In the genomic region with DNA sequence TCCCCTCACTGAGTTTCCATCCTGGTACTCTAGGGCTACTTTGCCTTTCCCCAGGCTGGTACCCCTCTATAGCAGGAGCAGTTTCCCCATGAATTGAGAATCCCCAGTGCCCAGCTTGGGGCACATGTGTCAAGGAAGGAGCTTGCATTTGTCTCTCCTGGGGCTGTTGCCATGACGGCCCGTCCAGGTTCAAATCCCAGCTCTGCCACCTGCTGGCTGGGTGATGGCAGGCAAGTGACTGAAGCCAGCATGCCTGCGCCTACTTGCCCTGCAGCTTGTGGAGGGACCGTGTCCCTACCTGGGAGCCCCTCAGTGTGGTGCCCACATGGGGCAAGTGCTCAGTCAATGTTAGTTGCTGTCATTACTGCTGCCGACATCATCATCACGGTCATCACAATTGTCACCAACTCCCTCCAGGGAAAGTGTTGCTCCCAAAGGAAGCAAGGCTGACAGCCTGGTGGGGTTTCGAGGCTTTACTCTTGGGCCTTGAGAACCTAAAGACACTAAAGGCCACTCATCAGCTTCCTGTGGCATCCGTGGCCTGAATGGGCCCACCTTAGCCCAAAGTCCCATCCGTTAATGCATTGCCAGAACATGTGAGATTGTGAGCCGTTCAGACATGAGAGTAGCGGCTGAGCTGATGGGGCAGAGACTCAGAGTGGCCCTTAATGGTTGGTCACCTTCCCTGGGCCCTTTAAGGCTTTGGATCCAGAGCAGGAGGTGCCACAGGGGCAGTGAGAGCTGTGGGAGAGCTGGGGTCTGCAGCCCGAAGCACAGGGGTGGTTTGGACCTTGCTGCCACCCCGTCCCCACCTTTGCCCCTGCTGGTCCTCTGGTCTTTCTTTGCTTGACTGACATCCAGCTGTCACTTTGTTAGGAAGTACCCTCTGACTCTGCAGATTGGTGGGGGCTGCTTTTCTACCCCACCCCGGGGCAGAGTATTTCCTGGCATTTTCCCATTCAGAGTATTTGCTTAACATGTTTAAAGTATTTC, we compare ENCODE assay signal across 8 cellular contexts.
DNase-seq lines count a peak whose midpoint lies in the region; FAIRE-seq and TF ChIP-seq lines count a peak whose summit lies in the region.

No MANE protein-coding gene starts in this region.

- peaks cover 2% of the 10 kb centered on the region for H3K36me3 ChIP-seq in bronchial epithelial cell (ENCODE audit: control insufficient read depth, insufficient read depth, low read length)

- CTCF ChIA-PET in HEK293T (lab: Yijun Ruan, JAX), result interaction anchor here (0.7 to 1.8 kb wide), 8 partner anchors 10 to 152 kb away, joined by 3 to 7 read pairs (median 3); no protein-coding TSS in a partner anchor

- H3K4me3 ChIP-seq in AG10803 (ENCODE audit: low read length) (no peak overlapping the region), bronchial epithelial cell (ENCODE audit: low read depth, low read length) (no peak overlapping the region)

- peak; percentile 50 for DNase-seq in AG10803 (ENCODE audit: low read depth)
- peak; percentile 48 for DNase-seq in HEK293T (ENCODE audit: extremely low spot score)
- peak; percentile 33 for DNase-seq in bronchial epithelial cell (ENCODE audit: low read depth)
- peak; percentile 48 for DNase-seq in left kidney (ENCODE audit: low read depth, low spot score)
- peak; percentile 12 to 17 for DNase-seq in stimulated activated CD8-positive, alpha-beta memory T cell treated with anti-CD3 and anti-CD28 coated beads, Interleukin-4, amount 100 ng/mL, for 4 hours (ENCODE audit: low read depth in 2 of 2, low spot score in 1 of 2)
- no peak for DNase-seq in putamen (ENCODE audit: low spot score)
- no peak for DNase-seq in NCI-H446 treated with DMSO at 0.1 percent for 48 hours (lab: John Stamatoyannopoulos, UW)

- FAIRE-seq in bronchial epithelial cell (lab: Jason Lieb, UNC), result no peak

- peak overlapping the region; percentile 84 for H3K27ac ChIP-seq in VCaP

- H3K27me3 ChIP-seq in bronchial epithelial cell (ENCODE audit: control insufficient read depth, insufficient read depth, low read length), result no peaks in the 10 kb centered on the region

- POLR2A ChIA-PET in HEK293T (lab: Yijun Ruan, JAX), result no interaction called here

- peak; percentile 67 for TF ChIP-seq CTCF in AG10803 (conservative IDR thresholded peaks at IDR 0.05; ENCODE audit: low read length)
- peak; percentile 39 for TF ChIP-seq CTCF in VCaP (conservative IDR thresholded peaks at IDR 0.05)
- peak; percentile 79 for TF ChIP-seq CTCF in bronchial epithelial cell (IDR thresholded peaks at IDR 0.05; ENCODE audit: insufficient read depth, low read length, severe bottlenecking)

TF ChIP-seq in HEK293T, 16 proteins besides CTCF, POLR2A, EP300 and RAD21:
- TF ChIP-seq BHLHE40 (IDR thresholded peaks at IDR 0.05; ENCODE audit: borderline replicate concordance), result no peak
- TF ChIP-seq TARDBP (IDR thresholded peaks at IDR 0.05), result no peak
- no peak for TF ChIP-seq FOXM1 (IDR thresholded peaks at IDR 0.05; ENCODE audit: borderline replicate concordance)
- no peak for TF ChIP-seq NFRKB (IDR thresholded peaks at IDR 0.05)
- no peak for TF ChIP-seq LEF1 (IDR thresholded peaks at IDR 0.05; ENCODE audit: borderline replicate concordance)
- no peak for TF ChIP-seq SUZ12 (IDR thresholded peaks at IDR 0.05)
- no peak for TF ChIP-seq ARNT (IDR thresholded peaks at IDR 0.05)
- no peak for TF ChIP-seq L3MBTL2 (conservative IDR thresholded peaks at IDR 0.05)
- TF ChIP-seq ZNF384 (IDR thresholded peaks at IDR 0.05), result no peak
- no peak for TF ChIP-seq ELF4 (IDR thresholded peaks at IDR 0.05)
- TF ChIP-seq FOXA1 (IDR thresholded peaks at IDR 0.05), result no peak
- TF ChIP-seq, protein P1, sequence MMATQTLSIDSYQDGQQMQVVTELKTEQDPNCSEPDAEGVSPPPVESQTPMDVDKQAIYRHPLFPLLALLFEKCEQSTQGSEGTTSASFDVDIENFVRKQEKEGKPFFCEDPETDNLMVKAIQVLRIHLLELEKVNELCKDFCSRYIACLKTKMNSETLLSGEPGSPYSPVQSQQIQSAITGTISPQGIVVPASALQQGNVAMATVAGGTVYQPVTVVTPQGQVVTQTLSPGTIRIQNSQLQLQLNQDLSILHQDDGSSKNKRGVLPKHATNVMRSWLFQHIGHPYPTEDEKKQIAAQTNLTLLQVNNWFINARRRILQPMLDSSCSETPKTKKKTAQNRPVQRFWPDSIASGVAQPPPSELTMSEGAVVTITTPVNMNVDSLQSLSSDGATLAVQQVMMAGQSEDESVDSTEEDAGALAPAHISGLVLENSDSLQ (IDR thresholded peaks at IDR 0.05), result no peak
- TF ChIP-seq HDGF (IDR thresholded peaks at IDR 0.05; ENCODE audit: borderline replicate concordance), result no peak
- no peak for TF ChIP-seq FOXK2 (IDR thresholded peaks at IDR 0.05)

Comparison
In these comparisons a context has a peak if more than half of its experiments do, and no peak if none do; other contexts are left out.
1. DNase-seq: peak in AG10803 (single experiment), HEK293T (single experiment), bronchial epithelial cell (single experiment), left kidney (single experiment) and stimulated activated CD8-positive, alpha-beta memory T cell treated with anti-CD3 and anti-CD28 coated beads, Interleukin-4, amount 100 ng/mL, for 4 hours (2 of 2); none in putamen (single experiment) and NCI-H446 treated with DMSO at 0.1 percent for 48 hours (single experiment).
2. Peak in every context shown above with its lines, with median percentiles within 50 percentile points of each other: CTCF ChIP-seq.